Comparison of ENCODE assay signal across 2 cellular contexts in genomic region chr1:29729281-29729680, GRCh38.
"Had no signal": no experiment of that assay in that cellular context is flagged by ENCODE, and none has a peak within 500 bp of the region (broad histone marks: within the 10 kb centered on the region; RNA-seq: fewer than 3 reads in every experiment).

No MANE protein-coding gene starts in this region.

- DNase-seq: GDM1, GF-D8 had no signal
